In genomic region chr11:19242184-19242932, GRCh38 we compare ENCODE assay signal across 8 cellular contexts. TPM values are rescaled to one million over a fixed set of nuclear protein-coding genes. Genes with fewer than 3 reads are reported as not detected.
A peak's percentile ranks its signal among the peaks of the same experiment; 100 is the strongest.
DNase-seq lines count a peak whose midpoint lies in the region; ATAC-seq and TF ChIP-seq lines count a peak whose summit lies in the region.

No MANE protein-coding gene starts in this region.

- peak overlapping the region; percentile 81 for H3K4me3 ChIP-seq in HUES64 (ENCODE audit: low read length)
- peak overlapping the region in 2 of 3 experiments; percentile 63 to 77 for H3K4me3 ChIP-seq in mammary epithelial cell (replicated peaks in 1 of 3; ENCODE audit: insufficient read depth in 1 of 3, low read depth in 2 of 3, low read length in 3 of 3)

- H3K4me3 Mint-ChIP-seq in mesothelial cell of epicardium: peak overlapping the region; percentile 88

- H4K20me1 ChIP-seq in mammary epithelial cell (ENCODE audit: insufficient read depth, low read length): no peaks in the 10 kb centered on the region

- CTCF ChIA-PET in mammary epithelial cell (lab: Charles Lee; ENCODE audit: low non-redundant PET): no interaction called here

- H3K36me3 Mint-ChIP-seq in mesothelial cell of epicardium: no peaks in the 10 kb centered on the region

- ATAC-seq in GM19328 (IDR thresholded peaks at IDR 0.05; ENCODE audit: unreplicated experiment) (no peak), HG03521 (IDR thresholded peaks at IDR 0.05; ENCODE audit: unreplicated experiment) (no peak), HG03039 (IDR thresholded peaks at IDR 0.05; ENCODE audit: unreplicated experiment) (no peak), GM18498 (IDR thresholded peaks at IDR 0.05; ENCODE audit: unreplicated experiment) (no peak)

- peaks cover 10% of the 10 kb centered on the region for H3K79me2 ChIP-seq in mammary epithelial cell (ENCODE audit: insufficient read depth, low read length)

- peak overlapping the region; percentile 81 for H2AFZ ChIP-seq in mammary epithelial cell (ENCODE audit: low read depth, low read length)

- dilution Hi-C loops in mammary epithelial cell (cut with HindIII; ENCODE audit: low sequenced_read_pairs): loop anchor here (10.0 kb wide), 1 partner anchor 482 kb away; no protein-coding TSS in a partner anchor

- peak overlapping the region; percentile 78 for H3K27ac Mint-ChIP-seq in mesothelial cell of epicardium

- H3K9ac ChIP-seq in HUES64 (ENCODE audit: low read depth, low read length) (peak overlapping the region; percentile 61), mammary epithelial cell (ENCODE audit: insufficient read depth, low read length) (no peak overlapping the region)

- H3K4me1 ChIP-seq in HUES64 (ENCODE audit: insufficient read depth, low read length) (peaks cover 3% of the 10 kb centered on the region; the same call in 1 of the 2 replicates), mammary epithelial cell (ENCODE audit: insufficient read depth, low read length) (peaks cover 41% of the 10 kb centered on the region)

- H3K27me3 ChIP-seq in HUES64 (ENCODE audit: insufficient read depth, low read length) (peaks cover 40% of the 10 kb centered on the region), mammary epithelial cell (ENCODE audit: insufficient read depth, low read length) (no peaks in the 10 kb centered on the region)

- intact Hi-C loops in mammary epithelial cell (cut with micrococcal nuclease): loop anchor here (5.0 kb wide), 2 partner anchors 80 to 165 kb away; no protein-coding TSS in a partner anchor

- WGBS in HUES64: 6% methylated on average over 55 of the region's 55 CpGs
- WGBS in mammary epithelial cell (ENCODE audit: low coverage, missing lambda C conversion rate): 34% methylated on average over 18 of the region's 55 CpGs

- H3K27me3 Mint-ChIP-seq in mesothelial cell of epicardium (ENCODE audit: low read depth): peaks cover 31% of the 10 kb centered on the region

- H3K27ac ChIP-seq in HUES64 (ENCODE audit: low read depth, low read length): no peak overlapping the region
- no peak overlapping the region for H3K27ac ChIP-seq in mammary epithelial cell (ENCODE audit: insufficient read depth, low read depth, low read length)

- peaks cover 36% of the 10 kb centered on the region for H3K4me1 Mint-ChIP-seq in mesothelial cell of epicardium

- H3K36me3 ChIP-seq in HUES64 (ENCODE audit: insufficient read depth, low read length) (peaks cover 4% of the 10 kb centered on the region), mammary epithelial cell (ENCODE audit: insufficient read depth, low read length) (no peaks in the 10 kb centered on the region)

- H3K9me3 ChIP-seq in HUES64 (ENCODE audit: insufficient read depth, low read depth, low read length) (no peaks in the 10 kb centered on the region), mammary epithelial cell (replicated peaks; ENCODE audit: insufficient read depth, low read length) (no peaks in the 10 kb centered on the region)

- DNase-seq in AG08395 (ENCODE audit: low spot score) (peak; percentile 29), mammary epithelial cell (no peak), mesothelial cell of epicardium (ENCODE audit: low spot score in 2 of 2, unreplicated experiment in 2 of 2) (peak in 1 of 2 experiments; percentile 51)

- TF ChIP-seq CTCF in mammary epithelial cell (conservative IDR thresholded peaks at IDR 0.05 in 1 of 2, IDR thresholded peaks at IDR 0.05 in 1 of 2; ENCODE audit: extremely low read depth in 1 of 2, insufficient read depth in 1 of 2, low read depth in 1 of 2, low read length in 2 of 2) (no peak), mesothelial cell of epicardium (IDR thresholded peaks at IDR 0.05; ENCODE audit: unreplicated experiment) (no peak)

- no TSS peak for BruUV-seq in mammary epithelial cell (replicated peaks; lab: Mats Ljungman, UMichigan)

- H3K4me2 ChIP-seq in mammary epithelial cell (ENCODE audit: insufficient read depth, low read depth, low read length): peak overlapping the region; percentile 93

- in situ Hi-C loops in mammary epithelial cell (cut with MboI; ENCODE audit: low sequenced_read_pairs in 2 of 2): no loop called here

- H3K9me3 Mint-ChIP-seq in mesothelial cell of epicardium: no peaks in the 10 kb centered on the region

RNA-seq across cellular contexts. Expression of gene E2F8, which starts 1.6 kb away (rescaled TPM):
- polyA plus RNA-seq in HUES64 (2013, experiment 1 of 2): 6.1 TPM
- 5.8 TPM for polyA plus RNA-seq in HUES64 (2013, experiment 2 of 2)
- total RNA-seq in mammary epithelial cell (1 to 10 TPM in 1 of 2 donors, under 1 TPM in 1; 0.17 to 3.4 TPM), mesothelial cell of epicardium (5.2 to 6.1 TPM (median 5.6 TPM) in 3 replicates)
- polyA plus RNA-seq in mammary epithelial cell: 3.1 TPM
- not detected for polyA minus RNA-seq in mammary epithelial cell

RNA-seq across cellular contexts. Expression of gene CSRP3, which starts 40.6 kb away (rescaled TPM):
- not detected for polyA plus RNA-seq in HUES64 (2013, experiment 1 of 2)
- polyA plus RNA-seq in HUES64 (2013, experiment 2 of 2): not detected
- total RNA-seq in mammary epithelial cell (not detected), mesothelial cell of epicardium (not detected in 3 replicates)
- not detected for polyA plus RNA-seq in mammary epithelial cell
- polyA minus RNA-seq in mammary epithelial cell: not detected
